In the genomic region with DNA sequence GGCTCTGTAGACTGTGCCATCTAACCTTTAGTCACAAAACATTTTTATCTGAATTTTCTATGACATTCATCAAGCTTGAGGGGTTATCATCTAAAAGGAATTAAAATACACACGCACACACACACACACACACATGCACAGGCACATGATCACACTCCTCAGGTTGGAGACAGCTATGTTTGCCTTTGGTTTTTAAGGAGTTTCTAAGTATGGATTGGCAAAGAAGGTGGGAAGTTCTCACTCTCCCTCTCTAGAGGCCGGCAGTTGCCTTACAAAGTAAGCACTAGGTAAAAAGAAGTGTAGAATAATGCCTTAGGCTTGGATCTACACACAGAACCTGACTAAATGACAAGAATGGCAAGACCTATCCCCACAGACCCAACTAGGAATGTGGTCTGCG, we compare ENCODE assay signal across 16 cellular contexts.
"Had no signal": no experiment of that assay in that cellular context is flagged by ENCODE, and none has a peak within 500 bp of the region (broad histone marks: within the 10 kb centered on the region; RNA-seq: fewer than 3 reads in every experiment).

No MANE protein-coding gene starts in this region.

- H3K4me3 ChIP-seq: dorsolateral prefrontal cortex, esophagus squamous epithelium, gastrocnemius medialis, heart right ventricle, left ventricle myocardium inferior, right atrium auricular region had no signal

- H3K27ac ChIP-seq: dorsolateral prefrontal cortex, esophagus squamous epithelium, gastrocnemius medialis, heart right ventricle, left ventricle myocardium inferior, right atrium auricular region had no signal

- H3K4me3 Mint-ChIP-seq: brain; stimulated activated memory B cell treated with anti-CD40 and anti-IgM and Interleukin-4, amounts not matched to agents 10 μg/mL and 1 μg/mL and 100 μg/mL, for 72 hours; T-helper 2 cell treated with Interferon-gamma antibody and Interleukin-4, amounts not matched to agents 5 μg/mL and 100 μg/mL, for 36 hours had no signal

- FAIRE-seq: endometrium, islet of Langerhans had no signal

- H3K9me3 ChIP-seq: esophagus squamous epithelium, gastrocnemius medialis, heart right ventricle, left ventricle myocardium inferior, right atrium auricular region had no signal

- H3K27me3 Mint-ChIP-seq: stimulated activated memory B cell treated with anti-CD40 and anti-IgM and Interleukin-4, amounts not matched to agents 10 μg/mL and 1 μg/mL and 100 μg/mL, for 72 hours had no signal

- H3K36me3 ChIP-seq: esophagus squamous epithelium, gastrocnemius medialis, left ventricle myocardium inferior, right atrium auricular region had no signal

- H3K9me3 Mint-ChIP-seq: stimulated activated memory B cell treated with anti-CD40 and anti-IgM and Interleukin-4, amounts not matched to agents 10 μg/mL and 1 μg/mL and 100 μg/mL, for 72 hours; T-helper 2 cell treated with Interferon-gamma antibody and Interleukin-4, amounts not matched to agents 5 μg/mL and 100 μg/mL, for 36 hours had no signal

- H3K27ac Mint-ChIP-seq: brain; stimulated activated memory B cell treated with anti-CD40 and anti-IgM and Interleukin-4, amounts not matched to agents 10 μg/mL and 1 μg/mL and 100 μg/mL, for 72 hours; T-helper 2 cell treated with Interferon-gamma antibody and Interleukin-4, amounts not matched to agents 5 μg/mL and 100 μg/mL, for 36 hours had no signal

- ATAC-seq: activated CD4-positive, CD25-positive, alpha-beta regulatory T cell treated with anti-CD3 and anti-CD28 coated beads, Interleukin-2, amount 50 U/mL, for 24 hours; gastrocnemius medialis; heart right ventricle had no signal

- H3K27me3 ChIP-seq: dorsolateral prefrontal cortex, esophagus squamous epithelium, gastrocnemius medialis, heart right ventricle, right atrium auricular region had no signal

- DNase-seq: activated naive CD4-positive, alpha-beta T cell treated with anti-CD3 and anti-CD28 coated beads, Interleukin-2, amount 50 U/mL, for 16 hours; activated T-cell treated with anti-CD3 and anti-CD28 coated beads, Interleukin-2, amount 50 U/mL, for 1 hour; esophagus squamous epithelium; gastrocnemius medialis; heart right ventricle; left ventricle myocardium inferior; mesendoderm; SW 1271 had no signal
